In genomic region chr6:111589366-111589765, GRCh38 we compare ENCODE assay signal across 9 cellular contexts. TPM values are rescaled to one million over a fixed set of nuclear protein-coding genes. Genes with fewer than 3 reads are reported as not detected.
DNase-seq lines count a peak whose midpoint lies in the region; TF ChIP-seq lines count a peak whose summit lies in the region.
"Had no signal": no experiment of that assay in that cellular context is flagged by ENCODE, and none has a peak within 500 bp of the region (broad histone marks: within the 10 kb centered on the region; RNA-seq: fewer than 3 reads in every experiment).

No MANE protein-coding gene starts in this region.

- peaks cover 96% of the 10 kb centered on the region for H3K36me3 ChIP-seq in BLaER1

- DNase-seq in NCI-H460 (ENCODE audit: extremely low read depth, low read depth), result peak; percentile 87
- peak; percentile 97 for DNase-seq in epithelial cell of esophagus (ENCODE audit: low read depth)
- no peak for DNase-seq in osteocyte (ENCODE audit: extremely low spot score, unreplicated experiment)
- DNase-seq in SHP77 (lab: John Stamatoyannopoulos, UW), result no peak
- no peak for DNase-seq in NCI-H774 (lab: John Stamatoyannopoulos, UW)
- no peak for DNase-seq in cortex of kidney (lab: John Stamatoyannopoulos, UW)
- DNase-seq in NCI-H146 treated with DMSO at 0.1 percent for 48 hours (lab: John Stamatoyannopoulos, UW; ENCODE audit: unreplicated experiment), result no peak
- DNase-seq: NCI-H2171 treated with DMSO at 0.1 percent for 48 hours had no signal

- peaks cover 73% of the 10 kb centered on the region for H3K4me1 Mint-ChIP-seq in osteocyte (ENCODE audit: unreplicated experiment)

- peak overlapping the region; percentile 98 for H3K27ac Mint-ChIP-seq in osteocyte (ENCODE audit: unreplicated experiment)

- H4K20me1 ChIP-seq in BLaER1, result peaks cover 99% of the 10 kb centered on the region

- peaks cover 95% of the 10 kb centered on the region for H3K4me1 ChIP-seq in BLaER1

- no peaks in the 10 kb centered on the region for H3K9me3 ChIP-seq in BLaER1

- no peaks in the 10 kb centered on the region for H3K9me3 Mint-ChIP-seq in osteocyte (ENCODE audit: unreplicated experiment)

- no peaks in the 10 kb centered on the region for H3K27me3 Mint-ChIP-seq in osteocyte (ENCODE audit: unreplicated experiment)

- no peak overlapping the region for H3K4me2 ChIP-seq in BLaER1

- H3K4me3 Mint-ChIP-seq in osteocyte (ENCODE audit: unreplicated experiment), result peak overlapping the region; percentile 27

- H3K4me3 ChIP-seq in BLaER1, result no peak overlapping the region
- no peak overlapping the region for H3K4me3 ChIP-seq in epithelial cell of esophagus (ENCODE audit: low read length)

- H3K9ac ChIP-seq in BLaER1, result no peak overlapping the region

- 0 out of 2 replicates have a peak overlapping the region, but pooled peaks have one; percentile 2 for H3K27ac ChIP-seq in BLaER1

- no peaks in the 10 kb centered on the region for H3K36me3 Mint-ChIP-seq in osteocyte (ENCODE audit: unreplicated experiment)

- no peak for TF ChIP-seq CTCF in epithelial cell of esophagus (IDR thresholded peaks at IDR 0.05; ENCODE audit: insufficient read depth, low read depth, low read length, missing control alignments)
- no peak for TF ChIP-seq CTCF in osteocyte (IDR thresholded peaks at IDR 0.05)

- no peaks in the 10 kb centered on the region for H3K27me3 ChIP-seq in BLaER1

RNA-seq across cellular contexts. Expression of gene TRAF3IP2, which starts 16.3 kb away (rescaled TPM):
- total RNA-seq in NCI-H460 (2014; rRNA removed; shearing (Covaris generic)), result 22.1 and 27.1 TPM in 2 replicates
- polyA plus RNA-seq in NCI-H460 (2014; cell fraction: nucleus; rRNA removed), result 11.4 and 14.8 TPM in 2 replicates
- total RNA-seq in osteocyte, result 10.5 and 12.8 TPM in 2 replicates

Comparison
In these comparisons a context has a peak if more than half of its experiments do, and no peak if none do; other contexts are left out.
1. DNase-seq: peak in NCI-H460 (single experiment) and epithelial cell of esophagus (single experiment); none in osteocyte (single experiment), SHP77 (0 of 2), NCI-H774 (single experiment), cortex of kidney (single experiment) and NCI-H146 treated with DMSO at 0.1 percent for 48 hours (single experiment).